In genomic region chr3:155555479-155556065, GRCh38 we compare ENCODE assay signal across 13 cellular contexts.
DNase-seq lines count a peak whose midpoint lies in the region; ATAC-seq and TF ChIP-seq lines count a peak whose summit lies in the region.
"Had no signal": no experiment of that assay in that cellular context is flagged by ENCODE, and none has a peak within 500 bp of the region (broad histone marks: within the 10 kb centered on the region; RNA-seq: fewer than 3 reads in every experiment).

No MANE protein-coding gene starts in this region.

- H3K4me3 Mint-ChIP-seq in CD8-positive, alpha-beta T cell, result no peak overlapping the region
- H3K4me3 Mint-ChIP-seq: activated naive CD4-positive, alpha-beta T cell treated with anti-CD3 and anti-CD28 coated beads for 36 hours had no signal

- intact Hi-C loops in CD8-positive, alpha-beta T cell (cut with DNase I, micrococcal nuclease), result no loop called here

- no peaks in the 10 kb centered on the region for H3K9me3 Mint-ChIP-seq in CD8-positive, alpha-beta T cell
- H3K9me3 Mint-ChIP-seq: activated naive CD4-positive, alpha-beta T cell treated with anti-CD3 and anti-CD28 coated beads for 36 hours had no signal

- no peaks in the 10 kb centered on the region for H3K36me3 ChIP-seq in CD8-positive, alpha-beta T cell (ENCODE audit: insufficient read depth, low read length)
- peaks cover 15% of the 10 kb centered on the region for H3K36me3 ChIP-seq in HUES48 (ENCODE audit: control insufficient read depth, insufficient read depth, low read length)
- H3K36me3 ChIP-seq in brain microvascular endothelial cell (replicated peaks), result no peaks in the 10 kb centered on the region
- H3K36me3 ChIP-seq: esophagus muscularis mucosa had no signal

- no peak for ATAC-seq in CD8-positive, alpha-beta T cell
- peak; percentile 14 for ATAC-seq in GM19324 (IDR thresholded peaks at IDR 0.05; ENCODE audit: low FRiP score, unreplicated experiment)
- no peak for ATAC-seq in GM21447 (IDR thresholded peaks at IDR 0.05; ENCODE audit: unreplicated experiment)

- no peak overlapping the region for H3K9ac ChIP-seq in HUES48 (ENCODE audit: low read depth, low read length)

- peaks cover 28% of the 10 kb centered on the region for H3K4me1 Mint-ChIP-seq in CD8-positive, alpha-beta T cell (ENCODE audit: low read depth)

- H3K36me3 Mint-ChIP-seq in CD8-positive, alpha-beta T cell, result no peaks in the 10 kb centered on the region

- peaks cover 9% of the 10 kb centered on the region for H3K4me1 ChIP-seq in CD8-positive, alpha-beta T cell (ENCODE audit: insufficient read depth, low read length)
- H3K4me1 ChIP-seq in HUES48 (ENCODE audit: control insufficient read depth, insufficient read depth, low read length), result peaks cover 5% of the 10 kb centered on the region; the same call in 1 of the 2 replicates
- H3K4me1 ChIP-seq: esophagus muscularis mucosa had no signal

- DNase-seq in CD8-positive, alpha-beta T cell, result no peak
- DNase-seq in kidney glomerular epithelial cell (lab: John Stamatoyannopoulos, UW) (peak; percentile 42), DMS 273 treated with DMSO at 0.1 percent for 48 hours (lab: John Stamatoyannopoulos, UW) (no peak), brain microvascular endothelial cell (no peak), NCI-H524 (lab: John Stamatoyannopoulos, UW) (no peak)
- DNase-seq: cerebellar nuclear complex, mucosa of descending colon had no signal

- H3K27ac ChIP-seq in CD8-positive, alpha-beta T cell (ENCODE audit: low read depth, low read length), result no peak overlapping the region
- H3K27ac ChIP-seq in HUES48 (ENCODE audit: low read depth, low read length), result peak overlapping the region; percentile 36
- no peak overlapping the region for H3K27ac ChIP-seq in brain microvascular endothelial cell
- H3K27ac ChIP-seq: C4-2B, esophagus muscularis mucosa had no signal

- POLR2A ChIA-PET in CD8-positive, alpha-beta T cell (lab: Charles Lee), result no interaction called here

- no peak for TF ChIP-seq CTCF in CD8-positive, alpha-beta T cell (IDR thresholded peaks at IDR 0.05)
- TF ChIP-seq CTCF in brain microvascular endothelial cell (IDR thresholded peaks at IDR 0.05; ENCODE audit: low read depth, low read length, missing control alignments), result no peak

- no peaks in the 10 kb centered on the region for H3K27me3 ChIP-seq in CD8-positive, alpha-beta T cell (ENCODE audit: insufficient read depth, low read length)
- H3K27me3 ChIP-seq in HUES48 (ENCODE audit: control insufficient read depth, insufficient read depth, low read length) (no peaks in the 10 kb centered on the region), brain microvascular endothelial cell (replicated peaks) (no peaks in the 10 kb centered on the region)
- H3K27me3 ChIP-seq: esophagus muscularis mucosa had no signal

- H3K4me3 ChIP-seq in CD8-positive, alpha-beta T cell (ENCODE audit: low read depth, low read length), result no peak overlapping the region
- H3K4me3 ChIP-seq in HUES48 (ENCODE audit: low read depth, low read length) (no peak overlapping the region), brain microvascular endothelial cell (ENCODE audit: low read depth, low read length) (no peak overlapping the region)
- H3K4me3 ChIP-seq: esophagus muscularis mucosa, mucosa of descending colon had no signal

- CTCF ChIA-PET in CD8-positive, alpha-beta T cell (lab: Charles Lee), result no interaction called here

- in situ Hi-C loops in brain microvascular endothelial cell (cut with HindIII; ENCODE audit: low pct_ligation_motif_present, low sequenced_read_pairs), result no loop called here

- peak overlapping the region; percentile 4 for H3K27ac Mint-ChIP-seq in CD8-positive, alpha-beta T cell
- H3K27ac Mint-ChIP-seq: activated naive CD4-positive, alpha-beta T cell treated with anti-CD3 and anti-CD28 coated beads for 36 hours had no signal

- H3K9me3 ChIP-seq in CD8-positive, alpha-beta T cell (ENCODE audit: low read length), result no peaks in the 10 kb centered on the region
- no peaks in the 10 kb centered on the region for H3K9me3 ChIP-seq in HUES48 (ENCODE audit: control insufficient read depth, insufficient read depth, low read length)
- H3K9me3 ChIP-seq: esophagus muscularis mucosa, mucosa of descending colon had no signal

- H3K27me3 Mint-ChIP-seq in CD8-positive, alpha-beta T cell (ENCODE audit: low read depth), result no peaks in the 10 kb centered on the region
